Comparison of ENCODE assay signal across 13 cellular contexts in genomic region chr22:43592470-43592869, GRCh38.
A peak's percentile ranks its signal among the peaks of the same experiment; 100 is the strongest.
DNase-seq lines count a peak whose midpoint lies in the region; ATAC-seq and TF ChIP-seq lines count a peak whose summit lies in the region.
"Had no signal": no experiment of that assay in that cellular context is flagged by ENCODE, and none has a peak within 500 bp of the region (broad histone marks: within the 10 kb centered on the region; RNA-seq: fewer than 3 reads in every experiment).

No MANE protein-coding gene starts in this region.

- peaks cover 31 to 44% of the 10 kb centered on the region in 2 donors for H3K27me3 Mint-ChIP-seq in stimulated activated naive B cell treated with anti-CD40 and anti-IgM and Interleukin-4, amounts not matched to agents 10 μg/mL and 1 μg/mL and 100 μg/mL, for 72 hours

- no peak for TF ChIP-seq POLR2A in HCT116 (IDR thresholded peaks at IDR 0.05; ENCODE audit: borderline replicate concordance, extremely low read depth, insufficient read depth, insufficient read length)

- intact Hi-C loops in HCT116 (cut with micrococcal nuclease) = no loop called here

- no peaks in the 10 kb centered on the region for H4K20me1 ChIP-seq in HCT116 (ENCODE audit: insufficient read depth)
- H4K20me1 ChIP-seq: BLaER1 had no signal

- H3K9me2 ChIP-seq in HCT116 (ENCODE audit: insufficient read depth) = no peaks in the 10 kb centered on the region

- H3K4me3 ChIP-seq in HCT116 (replicated peaks in 1 of 2; ENCODE audit: low read depth in 1 of 2, low read length in 2 of 2) = no peak overlapping the region
- H3K4me3 ChIP-seq: BLaER1 had no signal

- TF ChIP-seq RAD21 in HCT116 (IDR thresholded peaks at IDR 0.05; ENCODE audit: low read depth) = no peak

- DNase-seq in HCT116 (ENCODE audit: low read depth, low spot score) = no peak
- DNase-seq in SK-MEL-5 (ENCODE audit: low read depth, low spot score) = peak; percentile 72
- peak; percentile 67 for DNase-seq in iPS-NIHi7 (ENCODE audit: extremely low spot score)
- no peak for DNase-seq in RPMI8226
- no peak for DNase-seq in activated naive CD4-positive, alpha-beta T cell (lab: John Stamatoyannopoulos, UW)
- no peak for DNase-seq in stimulated activated naive B cell treated with anti-CD40 and anti-IgM and Interleukin-4, amounts not matched to agents 10 μg/mL and 1 μg/mL and 100 μg/mL, for 72 hours
- no peak for DNase-seq in activated T-cell treated with anti-CD3 and anti-CD28 coated beads, Interleukin-2, amount 50 U/mL, for 48 hours
- DNase-seq: activated T-cell treated with anti-CD3 and anti-CD28 coated beads, Interleukin-2, amount 50 U/mL, for 4 hours; aorta; NCI-H2171; SHP77 treated with DMSO at 0.1 percent for 48 hours had no signal

- POLR2A ChIA-PET in HCT116 (lab: Charles Lee) = no interaction called here

- ATAC-seq in HCT116 = peak; percentile 50
- ATAC-seq in stimulated activated naive B cell treated with anti-CD40 and anti-IgM and Interleukin-4, amounts not matched to agents 10 μg/mL and 1 μg/mL and 100 μg/mL, for 72 hours (replicated peaks) = no peak
- ATAC-seq: activated T-cell treated with anti-CD3 and anti-CD28 coated beads, Interleukin-2, amount 50 U/mL, for 4 hours had no signal

- RAD21 ChIA-PET in HCT116 (lab: Charles Lee; ENCODE audit: low non-redundant PET in 1 of 2, low total read pairs in 2 of 2, uncharacterized antibody in 2 of 2, unreplicated experiment in 2 of 2) = no interaction called here

- no peak overlapping the region for H3K4me3 Mint-ChIP-seq in stimulated activated naive B cell treated with anti-CD40 and anti-IgM and Interleukin-4, amounts not matched to agents 10 μg/mL and 1 μg/mL and 100 μg/mL, for 72 hours
- H3K4me3 Mint-ChIP-seq: activated T-cell treated with anti-CD3 and anti-CD28 coated beads, Interleukin-2, amount 50 U/mL, for 4 hours had no signal

- no peak overlapping the region for H3K9ac ChIP-seq in HCT116 (ENCODE audit: low read length)
- H3K9ac ChIP-seq: BLaER1 had no signal

- H3K4me1 Mint-ChIP-seq in stimulated activated naive B cell treated with anti-CD40 and anti-IgM and Interleukin-4, amounts not matched to agents 10 μg/mL and 1 μg/mL and 100 μg/mL, for 72 hours = no peaks in the 10 kb centered on the region

- H3K9me3 Mint-ChIP-seq in stimulated activated naive B cell treated with anti-CD40 and anti-IgM and Interleukin-4, amounts not matched to agents 10 μg/mL and 1 μg/mL and 100 μg/mL, for 72 hours = peaks cover 13 to 23% of the 10 kb centered on the region in 2 donors

- no peaks in the 10 kb centered on the region for H3K36me3 Mint-ChIP-seq in stimulated activated naive B cell treated with anti-CD40 and anti-IgM and Interleukin-4, amounts not matched to agents 10 μg/mL and 1 μg/mL and 100 μg/mL, for 72 hours

- H3K36me3 ChIP-seq in HCT116 (ENCODE audit: control insufficient read depth in 1 of 2, insufficient read depth in 2 of 2, low read length in 2 of 2) = no peaks in the 10 kb centered on the region
- H3K36me3 ChIP-seq: BLaER1 had no signal

- H2AFZ ChIP-seq in HCT116 (ENCODE audit: low read depth, low read length, poor library complexity, severe bottlenecking) = no peak overlapping the region

- no peaks in the 10 kb centered on the region for H3K4me1 ChIP-seq in HCT116 (ENCODE audit: control insufficient read depth in 1 of 2, insufficient read depth in 2 of 2, low read length in 2 of 2)
- H3K4me1 ChIP-seq: BLaER1 had no signal

- H3K9me3 ChIP-seq in HCT116 (ENCODE audit: control insufficient read depth in 1 of 2, insufficient read depth in 1 of 2, low read depth in 1 of 2, low read length in 2 of 2) = no peaks in the 10 kb centered on the region
- H3K9me3 ChIP-seq: BLaER1 had no signal

- no peak overlapping the region for H3K27ac Mint-ChIP-seq in stimulated activated naive B cell treated with anti-CD40 and anti-IgM and Interleukin-4, amounts not matched to agents 10 μg/mL and 1 μg/mL and 100 μg/mL, for 72 hours

- H3K27me3 ChIP-seq in HCT116 (ENCODE audit: insufficient read depth, low read length) = peaks cover 47% of the 10 kb centered on the region; the same call in 1 of the 2 replicates
- H3K27me3 ChIP-seq: BLaER1 had no signal

- no TSS peak for BruUV-seq in HCT116 (replicated peaks; lab: Mats Ljungman, UMichigan)

- no peaks in the 10 kb centered on the region for H3K79me2 ChIP-seq in HCT116 (ENCODE audit: insufficient read depth, low read length)

- CTCF ChIA-PET in HCT116 (lab: Charles Lee) = no interaction called here

- H3K4me2 ChIP-seq in HCT116 (ENCODE audit: low read length) = no peak overlapping the region
- H3K4me2 ChIP-seq: BLaER1 had no signal

- no peak overlapping the region for H3K27ac ChIP-seq in 22Rv1
- H3K27ac ChIP-seq in HCT116 (ENCODE audit: low read depth, low read length) = no peak overlapping the region
- H3K27ac ChIP-seq: BLaER1 had no signal

- in situ Hi-C loops in SK-MEL-5 (cut with HindIII; ENCODE audit: low pct_unique_long_range_greater_than_20kb, low sequenced_read_pairs) = no loop called here

- TF ChIP-seq CTCF in 22Rv1 (IDR thresholded peaks at IDR 0.05) (peak; percentile 67), HCT116 (IDR thresholded peaks at IDR 0.05 in 2 of 3, conservative IDR thresholded peaks at IDR 0.05 in 1 of 3; ENCODE audit: borderline replicate concordance in 1 of 3, insufficient read depth in 1 of 3, low read depth in 2 of 3, low read length in 2 of 3) (peak; percentile 6 to 52 (median 39); a peak in 5 of 6 replicates)

TF ChIP-seq in HCT116, 20 proteins besides CTCF, POLR2A, EP300 and RAD21:
- TF ChIP-seq MAX (IDR thresholded peaks at IDR 0.05) (no peak), ZBTB33 (IDR thresholded peaks at IDR 0.05; ENCODE audit: extremely low read depth, insufficient replicate concordance, low read length) (no peak), JUND (IDR thresholded peaks at IDR 0.05) (no peak), TCF7L2 (IDR thresholded peaks at IDR 0.05; ENCODE audit: borderline replicate concordance, extremely low read depth, insufficient read depth, insufficient read length) (no peak), EGR1 (IDR thresholded peaks at IDR 0.05; ENCODE audit: low read depth) (no peak), REST (IDR thresholded peaks at IDR 0.05; ENCODE audit: low read depth) (no peak), YY1 (IDR thresholded peaks at IDR 0.05; ENCODE audit: extremely low read depth, insufficient replicate concordance, low read depth, low read length) (no peak), POLR2AphosphoS5 (IDR thresholded peaks at IDR 0.05; ENCODE audit: low read depth, low read length) (no peak), ZNF274 (IDR thresholded peaks at IDR 0.05; ENCODE audit: low read depth, low read length) (no peak), SP1 (IDR thresholded peaks at IDR 0.05; ENCODE audit: low read depth) (no peak), ATF3 (IDR thresholded peaks at IDR 0.05) (no peak), ELF1 (IDR thresholded peaks at IDR 0.05; ENCODE audit: borderline replicate concordance, low read depth) (no peak), CEBPB (IDR thresholded peaks at IDR 0.05; ENCODE audit: low read depth) (no peak), ZFX (IDR thresholded peaks at IDR 0.05) (no peak)

Comparison
In these comparisons a context has a peak if more than half of its experiments do, and no peak if none do; other contexts are left out.
1. DNase-seq: peak in SK-MEL-5 (single experiment) and iPS-NIHi7 (single experiment); none in HCT116 (single experiment), RPMI8226 (single experiment), activated naive CD4-positive, alpha-beta T cell (0 of 4), stimulated activated naive B cell treated with anti-CD40 and anti-IgM and Interleukin-4, amounts not matched to agents 10 μg/mL and 1 μg/mL and 100 μg/mL, for 72 hours (single experiment) and activated T-cell treated with anti-CD3 and anti-CD28 coated beads, Interleukin-2, amount 50 U/mL, for 48 hours (0 of 2).